10 cellular contexts compared by ENCODE assay signal in the genomic region with DNA sequence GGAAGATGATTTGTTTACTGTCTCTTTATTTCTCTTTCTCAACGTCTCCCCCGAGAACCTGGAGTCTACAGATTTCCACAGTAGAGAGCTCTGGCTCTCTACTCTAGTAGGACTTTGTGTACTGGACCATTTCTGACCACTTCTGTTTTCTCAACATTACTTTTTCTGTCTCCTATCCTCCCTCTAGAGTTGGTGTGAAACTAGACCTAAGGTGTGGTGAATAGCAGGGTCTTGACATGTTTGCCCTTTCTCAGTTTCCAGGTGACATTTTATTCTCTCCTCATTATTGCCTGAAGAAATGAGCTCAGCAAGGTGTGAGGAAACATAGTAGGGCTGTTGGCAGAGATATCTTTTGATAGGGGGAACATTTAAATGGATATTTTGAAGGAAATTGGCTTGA.
DNase-seq lines count a peak whose midpoint lies in the region; ATAC-seq, FAIRE-seq and TF ChIP-seq lines count a peak whose summit lies in the region.
"Had no signal": no experiment of that assay in that cellular context is flagged by ENCODE, and none has a peak within 500 bp of the region (broad histone marks: within the 10 kb centered on the region; RNA-seq: fewer than 3 reads in every experiment).

No MANE protein-coding gene starts in this region.

- DNase-seq in activated CD4-positive, alpha-beta memory T cell treated with anti-CD3 and anti-CD28 coated beads for 36 hours = no peak
- no peak for DNase-seq in activated CD4-positive, alpha-beta memory T cell treated with anti-CD3 and anti-CD28 coated beads, Interleukin-2, amount 10 ng/mL, durations not matched to agents 7 days and 5 days
- DNase-seq in smooth muscle cell (lab: John Stamatoyannopoulos, UW; ENCODE audit: unreplicated experiment) (no peak), cortex of kidney (lab: John Stamatoyannopoulos, UW) (no peak), ACHN (no peak), urothelium cell line (ENCODE audit: low spot score) (no peak)
- DNase-seq: hypothalamus, NCI-H1048 had no signal

- peak; percentile 63 for ATAC-seq in GM21737 (IDR thresholded peaks at IDR 0.05; ENCODE audit: unreplicated experiment)
- peak; percentile 76 for ATAC-seq in HG03342 (IDR thresholded peaks at IDR 0.05; ENCODE audit: unreplicated experiment)

- FAIRE-seq in urothelium cell line (lab: Jason Lieb, UNC) = no peak

- peaks cover 30% of the 10 kb centered on the region for H3F3A ChIP-seq in smooth muscle cell (ENCODE audit: low read depth)

- H3K27ac ChIP-seq in smooth muscle cell (ENCODE audit: low read depth) = peak overlapping the region; percentile 95

- in situ Hi-C loops in ACHN (cut with HindIII; ENCODE audit: low pct_ligation_motif_present, low pct_unique_long_range_greater_than_20kb, low sequenced_read_pairs) = no loop called here

- WGBS in smooth muscle cell (ENCODE audit: low lambda C conversion rate) = 88% methylated on average over 2 of the region's 2 CpGs

- H3K4me3 ChIP-seq in smooth muscle cell = no peak overlapping the region

- H3K4me1 Mint-ChIP-seq in activated CD4-positive, alpha-beta memory T cell treated with anti-CD3 and anti-CD28 coated beads for 36 hours (ENCODE audit: low read depth) = peaks cover 61% of the 10 kb centered on the region
- peaks cover 51% of the 10 kb centered on the region for H3K4me1 Mint-ChIP-seq in activated CD4-positive, alpha-beta memory T cell treated with anti-CD3 and anti-CD28 coated beads, Interleukin-2, amount 10 ng/mL, durations not matched to agents 7 days and 5 days

- H3K9me3 ChIP-seq in smooth muscle cell (replicated peaks; ENCODE audit: low read depth) = no peaks in the 10 kb centered on the region

- H3K79me2 ChIP-seq in smooth muscle cell (ENCODE audit: low read depth) = no peaks in the 10 kb centered on the region

- no peaks in the 10 kb centered on the region for H4K20me1 ChIP-seq in smooth muscle cell (ENCODE audit: low read depth)

- no peak overlapping the region for H3K9ac ChIP-seq in smooth muscle cell (ENCODE audit: low read depth)

- H3K36me3 ChIP-seq in smooth muscle cell (ENCODE audit: low read depth) = no peaks in the 10 kb centered on the region

- peaks cover 5% of the 10 kb centered on the region for H3K9me3 Mint-ChIP-seq in activated CD4-positive, alpha-beta memory T cell treated with anti-CD3 and anti-CD28 coated beads for 36 hours
- H3K9me3 Mint-ChIP-seq in activated CD4-positive, alpha-beta memory T cell treated with anti-CD3 and anti-CD28 coated beads, Interleukin-2, amount 10 ng/mL, durations not matched to agents 7 days and 5 days = peaks cover 11% of the 10 kb centered on the region

- TF ChIP-seq CTCF in smooth muscle cell (IDR thresholded peaks at IDR 0.05; ENCODE audit: borderline replicate concordance, insufficient read depth, poor library complexity, severe bottlenecking) = no peak

- intact Hi-C loops in activated CD4-positive, alpha-beta memory T cell treated with anti-CD3 and anti-CD28 coated beads for 36 hours (cut with micrococcal nuclease) = no loop called here

- CTCF ChIA-PET in activated CD4-positive, alpha-beta memory T cell treated with anti-CD3 and anti-CD28 coated beads for 36 hours (lab: Charles Lee) = no interaction called here
- CTCF ChIA-PET in activated CD4-positive, alpha-beta memory T cell treated with anti-CD3 and anti-CD28 coated beads, Interleukin-2, amount 10 ng/mL, durations not matched to agents 7 days and 5 days (lab: Charles Lee) = no interaction called here

- no peaks in the 10 kb centered on the region for H3K4me1 ChIP-seq in smooth muscle cell (ENCODE audit: low read depth)

- peaks cover 1% of the 10 kb centered on the region for H3K27me3 Mint-ChIP-seq in activated CD4-positive, alpha-beta memory T cell treated with anti-CD3 and anti-CD28 coated beads for 36 hours
- peaks cover 48% of the 10 kb centered on the region for H3K27me3 Mint-ChIP-seq in activated CD4-positive, alpha-beta memory T cell treated with anti-CD3 and anti-CD28 coated beads, Interleukin-2, amount 10 ng/mL, durations not matched to agents 7 days and 5 days

- no peak overlapping the region for H3K4me2 ChIP-seq in smooth muscle cell

- peak overlapping the region; percentile 4 for H3K27ac Mint-ChIP-seq in activated CD4-positive, alpha-beta memory T cell treated with anti-CD3 and anti-CD28 coated beads for 36 hours
- no peak overlapping the region for H3K27ac Mint-ChIP-seq in activated CD4-positive, alpha-beta memory T cell treated with anti-CD3 and anti-CD28 coated beads, Interleukin-2, amount 10 ng/mL, durations not matched to agents 7 days and 5 days

- no peaks in the 10 kb centered on the region for H3K27me3 ChIP-seq in smooth muscle cell (ENCODE audit: low read depth)

- H3K36me3 Mint-ChIP-seq in activated CD4-positive, alpha-beta memory T cell treated with anti-CD3 and anti-CD28 coated beads for 36 hours = peaks cover 5% of the 10 kb centered on the region
- H3K36me3 Mint-ChIP-seq in activated CD4-positive, alpha-beta memory T cell treated with anti-CD3 and anti-CD28 coated beads, Interleukin-2, amount 10 ng/mL, durations not matched to agents 7 days and 5 days (ENCODE audit: low read depth) = peaks cover 16% of the 10 kb centered on the region

- H2AFZ ChIP-seq in smooth muscle cell (ENCODE audit: low read depth) = no peak overlapping the region

- POLR2A ChIA-PET in activated CD4-positive, alpha-beta memory T cell treated with anti-CD3 and anti-CD28 coated beads for 36 hours (lab: Charles Lee) = no interaction called here
- POLR2A ChIA-PET in activated CD4-positive, alpha-beta memory T cell treated with anti-CD3 and anti-CD28 coated beads, Interleukin-2, amount 10 ng/mL, durations not matched to agents 7 days and 5 days (lab: Charles Lee) = no interaction called here

- no peak overlapping the region for H3K4me3 Mint-ChIP-seq in activated CD4-positive, alpha-beta memory T cell treated with anti-CD3 and anti-CD28 coated beads for 36 hours
- H3K4me3 Mint-ChIP-seq in activated CD4-positive, alpha-beta memory T cell treated with anti-CD3 and anti-CD28 coated beads, Interleukin-2, amount 10 ng/mL, durations not matched to agents 7 days and 5 days = no peak overlapping the region
